8 cellular contexts compared by ENCODE assay signal in genomic region chr6:33317668-33318425, GRCh38. TPM values are rescaled to one million over a fixed set of nuclear protein-coding genes. Genes with fewer than 3 reads are reported as not detected.
DNase-seq lines count a peak whose midpoint lies in the region; ATAC-seq and TF ChIP-seq lines count a peak whose summit lies in the region.

Gene ZBTB22 (minus strand): TSS chr6:33317744. CDS start chr6:33316916, 828 bp downstream.

- peak within 1 kb of the TSS; percentile 72 for H3K4me3 ChIP-seq in PC-3 (ENCODE audit: low read length)
- H3K4me3 ChIP-seq in epithelial cell of proximal tubule (ENCODE audit: low read depth, low read length) = peak within 1 kb of the TSS; percentile 61
- peak within 1 kb of the TSS; percentile 77 to 94 for H3K4me3 ChIP-seq in mucosa of rectum (ENCODE audit: low read length in 2 of 2)

- POLR2A ChIA-PET in PC-3 (lab: Charles Lee; ENCODE audit: unreplicated experiment) = interaction anchor here (0.6 to 1.0 kb wide), 7 partner anchors 18 to 1587 kb away, joined by 3 to 22 read pairs (median 4); partner anchors contain the start of gene HMGA1

- H4K20me1 ChIP-seq in PC-3 (ENCODE audit: low read length) = no peaks in the 10 kb centered on the region

- H3K4me1 ChIP-seq in PC-3 (ENCODE audit: insufficient read depth, low read length) = peaks cover 54% of the 10 kb centered on the region
- H3K4me1 ChIP-seq in mucosa of rectum (ENCODE audit: control insufficient read depth in 2 of 2, insufficient read depth in 2 of 2, low read length in 2 of 2) = peaks cover 49 to 55% of the 10 kb centered on the region in 2 donors

- H3K9me3 ChIP-seq in PC-3 (ENCODE audit: low read length) = no peaks in the 10 kb centered on the region
- H3K9me3 ChIP-seq in mucosa of rectum (ENCODE audit: control insufficient read depth in 2 of 2, low read length in 2 of 2) = no peaks in the 10 kb centered on the region

- no peaks in the 10 kb centered on the region for H3F3A ChIP-seq in PC-3 (ENCODE audit: low read length, unreplicated experiment)

- H3K36me3 ChIP-seq in PC-3 (ENCODE audit: low read depth, low read length) = peaks cover 12% of the 10 kb centered on the region; the same call in 1 of the 2 replicates
- peaks cover 26 to 27% of the 10 kb centered on the region in 2 donors for H3K36me3 ChIP-seq in mucosa of rectum (ENCODE audit: control insufficient read depth in 2 of 2, insufficient read depth in 2 of 2, low read length in 2 of 2)

- TF ChIP-seq CTCF in PC-3 (conservative IDR thresholded peaks at IDR 0.05; ENCODE audit: low read depth, low read length) = no peak
- TF ChIP-seq CTCF in epithelial cell of proximal tubule (conservative IDR thresholded peaks at IDR 0.05; ENCODE audit: low read depth, low read length) = no peak

- intact Hi-C loops in PC-3 (cut with micrococcal nuclease) = no loop called here

- H3K4me2 ChIP-seq in PC-3 (ENCODE audit: low read length) = peak within 1 kb of the TSS; percentile 85

- H3K9ac ChIP-seq in PC-3 (ENCODE audit: low read length) (peak within 1 kb of the TSS; percentile 36), mucosa of rectum (ENCODE audit: low read depth in 1 of 2, low read length in 2 of 2) (peak within 1 kb of the TSS; percentile 74 to 79)

- H3K27ac ChIP-seq in PC-3 (ENCODE audit: low read length) (peak within 1 kb of the TSS; percentile 57), mucosa of rectum (ENCODE audit: low read depth in 2 of 2, low read length in 2 of 2) (peak within 1 kb of the TSS; percentile 84 to 88)

- H3K27me3 ChIP-seq in PC-3 (ENCODE audit: low read length) (no peaks in the 10 kb centered on the region), mucosa of rectum (ENCODE audit: control insufficient read depth in 2 of 2, insufficient read depth in 2 of 2, low read length in 2 of 2) (no peaks in the 10 kb centered on the region)

- TF ChIP-seq EP300 in Ishikawa (IDR thresholded peaks at IDR 0.05; ENCODE audit: borderline replicate concordance) = no peak

- no TSS peak for BruUV-seq in PC-3 (replicated peaks; lab: Mats Ljungman, UMichigan)

- TF ChIP-seq RAD21 in Ishikawa (IDR thresholded peaks at IDR 0.05; ENCODE audit: low read depth) = no peak

- H3K79me2 ChIP-seq in PC-3 (ENCODE audit: low read length) = peaks cover 49% of the 10 kb centered on the region

- CTCF ChIA-PET in PC-3 (lab: Charles Lee) = interaction anchor here (0.7 to 1.1 kb wide), 5 partner anchors 18 to 109 kb away, joined by 5 to 18 read pairs (median 6); partner anchors contain the start of gene B3GALT4

- ATAC-seq in GM21528 (IDR thresholded peaks at IDR 0.05; ENCODE audit: low FRiP score, unreplicated experiment) = peak; percentile 42
- peak; percentile 71 for ATAC-seq in PC-3

- peak within 1 kb of the TSS; percentile 64 for H2AFZ ChIP-seq in PC-3 (ENCODE audit: low read length)

- peak; percentile 93 for DNase-seq in D341Med (ENCODE audit: low spot score)
- peak; percentile 98 for DNase-seq in PC-3
- DNase-seq in activated T-cell treated with anti-CD3 and anti-CD28 coated beads, Interleukin-2, amount 50 U/mL, for 1 hour = peak; percentile 95
- DNase-seq in epithelial cell of proximal tubule (ENCODE audit: low read depth) = peak; percentile 97
- peak; percentile 98 for DNase-seq in stimulated activated CD8-positive, alpha-beta memory T cell treated with anti-CD3 and anti-CD28 coated beads, Interleukin-4, amount 100 ng/mL, for 48 hours

- H3K9me2 ChIP-seq in PC-3 (replicated peaks; ENCODE audit: low read length) = no peaks in the 10 kb centered on the region

TF ChIP-seq in Ishikawa, 13 proteins besides CTCF, POLR2A, EP300 and RAD21:
- TF ChIP-seq USF1 (IDR thresholded peaks at IDR 0.05) (no peak), FOXM1 (IDR thresholded peaks at IDR 0.05; ENCODE audit: borderline replicate concordance, low read depth) (peak; percentile 36; the same call in 1 of the 2 replicates), MAX (IDR thresholded peaks at IDR 0.05) (peak; percentile 89), CREB1 (IDR thresholded peaks at IDR 0.05; ENCODE audit: low read depth) (peak; percentile 20; the same call in 1 of the 2 replicates), CEBPB (IDR thresholded peaks at IDR 0.05) (no peak), TCF12 (IDR thresholded peaks at IDR 0.05; ENCODE audit: low read depth) (0 out of 2 replicates have a peak, but pooled peaks have one; percentile 38), TAF1 (IDR thresholded peaks at IDR 0.05; ENCODE audit: low read depth) (no peak; the same call in 1 of the 2 replicates), EGR1 (IDR thresholded peaks at IDR 0.05) (peak; percentile 51; the same call in 1 of the 2 replicates), YY1 (IDR thresholded peaks at IDR 0.05; ENCODE audit: low read depth) (peak; percentile 90), NFIC (IDR thresholded peaks at IDR 0.05) (no peak), ZBTB7A (IDR thresholded peaks at IDR 0.05; ENCODE audit: low read depth) (no peak), TEAD4 (IDR thresholded peaks at IDR 0.05) (peak; percentile 62), REST (IDR thresholded peaks at IDR 0.05; ENCODE audit: low read depth) (no peak)

RNA-seq across cellular contexts. Expression of gene ZBTB22, which starts in this region (rescaled TPM):
- total RNA-seq in PC-3 (2014; rRNA removed) (18.8 and 19.8 TPM in 2 replicates), epithelial cell of proximal tubule (8.2 and 13.5 TPM in 2 replicates)

Comparison
In these comparisons a context has a peak if more than half of its experiments do, and no peak if none do; other contexts are left out.
1. Peak in every context shown above with its lines: DNase-seq, ATAC-seq, H3K4me3 ChIP-seq and H3K27ac ChIP-seq.